16 cellular contexts compared by ENCODE assay signal in the genomic region with DNA sequence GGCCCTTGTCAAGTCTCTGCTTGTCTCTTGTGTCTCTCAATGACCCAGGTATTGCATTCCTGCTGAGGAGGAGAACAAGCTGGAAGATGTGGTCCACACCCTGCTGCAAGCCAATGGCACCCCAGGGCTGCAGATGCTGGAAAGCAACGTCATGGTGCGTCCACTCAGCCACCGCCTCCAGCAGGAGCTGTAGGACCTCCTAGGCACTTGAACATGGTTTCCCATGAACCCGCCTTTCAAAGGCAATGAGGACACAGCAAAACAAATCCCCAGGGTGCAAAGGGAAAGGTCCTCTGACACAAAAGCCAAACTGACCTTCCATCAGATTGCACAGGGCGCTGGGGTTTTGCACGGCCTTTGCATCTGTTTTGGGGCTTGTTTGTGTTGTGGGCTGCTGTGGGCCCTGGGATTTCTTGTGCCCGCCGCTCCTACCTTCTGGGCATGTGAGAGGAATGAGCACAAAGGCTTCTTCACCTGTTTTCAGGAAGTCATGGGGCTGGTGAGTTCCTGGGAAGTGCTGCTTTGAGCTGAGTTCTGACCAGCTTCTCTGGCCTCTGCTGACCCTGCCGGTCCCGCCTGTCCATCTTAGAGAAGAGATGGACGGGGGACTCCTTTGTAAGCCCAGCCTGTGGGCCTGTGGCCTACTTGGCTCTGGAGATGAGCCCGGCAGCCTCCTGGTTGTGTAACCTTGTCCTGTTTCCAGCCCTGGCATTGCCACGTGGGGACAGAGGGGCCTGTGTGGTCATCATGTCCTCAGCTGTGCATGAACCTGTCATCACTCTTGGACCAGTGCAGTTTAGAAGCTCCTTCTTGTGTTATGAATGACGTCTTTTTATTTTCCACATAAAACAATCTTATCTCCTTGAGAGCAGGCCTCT.
DNase-seq lines count a peak whose midpoint lies in the region; ATAC-seq, FAIRE-seq and TF ChIP-seq lines count a peak whose summit lies in the region.
"Had no signal": no experiment of that assay in that cellular context is flagged by ENCODE, and none has a peak within 500 bp of the region (broad histone marks: within the 10 kb centered on the region; RNA-seq: fewer than 3 reads in every experiment).

No MANE protein-coding gene starts in this region.

- no peak overlapping the region for H2AFZ ChIP-seq in HepG2 (ENCODE audit: low read length)
- H2AFZ ChIP-seq: GM23248 had no signal

- peak overlapping the region; percentile 37 for H3K27ac Mint-ChIP-seq in activated naive CD4-positive, alpha-beta T cell treated with anti-CD3 and anti-CD28 coated beads, Interleukin-2, amount 10 ng/mL, durations not matched to agents 7 days and 5 days
- no peak overlapping the region for H3K27ac Mint-ChIP-seq in activated naive CD4-positive, alpha-beta T cell treated with anti-CD3 and anti-CD28 coated beads for 36 hours
- no peak overlapping the region for H3K27ac Mint-ChIP-seq in chondrocyte (ENCODE audit: unreplicated experiment)

- TF ChIP-seq EP300 in HepG2 (IDR thresholded peaks at IDR 0.05; ENCODE audit: low read depth in 2 of 2, low read length in 2 of 2): no peak
- TF ChIP-seq EP300 in HepG2 (CRISPR knock-in tag; IDR thresholded peaks at IDR 0.05; ENCODE audit: borderline replicate concordance): no peak

- intact Hi-C loops in activated naive CD4-positive, alpha-beta T cell treated with anti-CD3 and anti-CD28 coated beads for 36 hours (cut with micrococcal nuclease): no loop called here
- intact Hi-C loops in HepG2 (cut with micrococcal nuclease; ENCODE audit: unreplicated experiment): no loop called here
- intact Hi-C loops in spleen (cut with DNase I; ENCODE audit: low total_unique reads): no loop called here

- CTCF ChIA-PET in activated naive CD4-positive, alpha-beta T cell treated with anti-CD3 and anti-CD28 coated beads, Interleukin-2, amount 10 ng/mL, durations not matched to agents 7 days and 5 days (lab: Charles Lee): no interaction called here
- CTCF ChIA-PET in activated naive CD4-positive, alpha-beta T cell treated with anti-CD3 and anti-CD28 coated beads for 36 hours (lab: Charles Lee): no interaction called here
- CTCF ChIA-PET in HepG2 (lab: Yijun Ruan, JAX; ENCODE audit: low intra/inter-chr PET ratio, low total read pairs): no interaction called here

- no peaks in the 10 kb centered on the region for H4K20me1 ChIP-seq in HepG2 (ENCODE audit: insufficient read depth, low read length)

- H3K27me3 ChIP-seq in HepG2 (ENCODE audit: control insufficient read depth in 1 of 2, insufficient read depth in 2 of 2, low read length in 2 of 2) (no peaks in the 10 kb centered on the region), spleen (replicated peaks in 1 of 7) (no peaks in the 10 kb centered on the region)

- H3K9me3 Mint-ChIP-seq in activated naive CD4-positive, alpha-beta T cell treated with anti-CD3 and anti-CD28 coated beads, Interleukin-2, amount 10 ng/mL, durations not matched to agents 7 days and 5 days: no peaks in the 10 kb centered on the region
- no peaks in the 10 kb centered on the region for H3K9me3 Mint-ChIP-seq in activated naive CD4-positive, alpha-beta T cell treated with anti-CD3 and anti-CD28 coated beads for 36 hours
- no peaks in the 10 kb centered on the region for H3K9me3 Mint-ChIP-seq in chondrocyte (ENCODE audit: low read depth)
- H3K9me3 Mint-ChIP-seq: CD8-positive, alpha-beta memory T cell had no signal

- no peak overlapping the region for H3K4me3 Mint-ChIP-seq in activated naive CD4-positive, alpha-beta T cell treated with anti-CD3 and anti-CD28 coated beads, Interleukin-2, amount 10 ng/mL, durations not matched to agents 7 days and 5 days
- H3K4me3 Mint-ChIP-seq in activated naive CD4-positive, alpha-beta T cell treated with anti-CD3 and anti-CD28 coated beads for 36 hours: no peak overlapping the region
- no peak overlapping the region for H3K4me3 Mint-ChIP-seq in chondrocyte (ENCODE audit: unreplicated experiment)

- ATAC-seq in HepG2: peak; percentile 5; the same call in 2 of the 3 replicates

- TF ChIP-seq POLR2A in HepG2 (IDR thresholded peaks at IDR 0.05; ENCODE audit: insufficient read depth in 1 of 2, low read depth in 2 of 2, low read length in 2 of 2): no peak
- no peak for TF ChIP-seq POLR2A in spleen (IDR thresholded peaks at IDR 0.05)

- H3K36me3 ChIP-seq in HepG2 (replicated peaks in 1 of 2; ENCODE audit: control insufficient read depth in 1 of 2, insufficient read depth in 2 of 2, low read length in 2 of 2) (peaks cover 23 to 58% of the 10 kb centered on the region in 2 experiments), spleen (peaks cover 0 to 100% (median 74%) of the 10 kb centered on the region in 6 donors)

- no TSS peak for BruUV-seq in HepG2 (replicated peaks; lab: Mats Ljungman, UMichigan)

- no peak for TF ChIP-seq RAD21 in HepG2 (CRISPR knock-in tag; IDR thresholded peaks at IDR 0.05)

- H3K36me3 Mint-ChIP-seq in activated naive CD4-positive, alpha-beta T cell treated with anti-CD3 and anti-CD28 coated beads, Interleukin-2, amount 10 ng/mL, durations not matched to agents 7 days and 5 days: peaks cover 46% of the 10 kb centered on the region
- peaks cover 46% of the 10 kb centered on the region for H3K36me3 Mint-ChIP-seq in activated naive CD4-positive, alpha-beta T cell treated with anti-CD3 and anti-CD28 coated beads for 36 hours (ENCODE audit: low read depth)
- H3K36me3 Mint-ChIP-seq in chondrocyte (ENCODE audit: low read depth): peaks cover 27% of the 10 kb centered on the region

- H3K4me2 ChIP-seq in HepG2 (ENCODE audit: low read depth, low read length): no peak overlapping the region

- TF ChIP-seq CTCF in chondrocyte (IDR thresholded peaks at IDR 0.05) (no peak), HepG2 (CRISPR knock-in tag; IDR thresholded peaks at IDR 0.05) (no peak), spleen (IDR thresholded peaks at IDR 0.05 in 8 of 11, conservative IDR thresholded peaks at IDR 0.05 in 3 of 11) (no peak)

- H3K4me1 ChIP-seq in HepG2 (ENCODE audit: insufficient read depth, low read length): peaks cover under 1% of the 10 kb centered on the region; the same call in 1 of the 2 replicates
- peaks cover 0 to 40% (median 0%) of the 10 kb centered on the region in 6 donors for H3K4me1 ChIP-seq in spleen

- POLR2A ChIA-PET in HepG2 (lab: Yijun Ruan, JAX): no interaction called here

- H3K27ac ChIP-seq in HepG2 (ENCODE audit: extremely low read length, insufficient read depth, low read length) (no peak overlapping the region), spleen (no peak overlapping the region)
- H3K27ac ChIP-seq: GM23248 had no signal

- H3K27me3 Mint-ChIP-seq in activated naive CD4-positive, alpha-beta T cell treated with anti-CD3 and anti-CD28 coated beads, Interleukin-2, amount 10 ng/mL, durations not matched to agents 7 days and 5 days: no peaks in the 10 kb centered on the region
- no peaks in the 10 kb centered on the region for H3K27me3 Mint-ChIP-seq in activated naive CD4-positive, alpha-beta T cell treated with anti-CD3 and anti-CD28 coated beads for 36 hours (ENCODE audit: low read depth)
- H3K27me3 Mint-ChIP-seq in chondrocyte (ENCODE audit: low read depth): no peaks in the 10 kb centered on the region

- H3K4me1 Mint-ChIP-seq in activated naive CD4-positive, alpha-beta T cell treated with anti-CD3 and anti-CD28 coated beads, Interleukin-2, amount 10 ng/mL, durations not matched to agents 7 days and 5 days: no peaks in the 10 kb centered on the region
- no peaks in the 10 kb centered on the region for H3K4me1 Mint-ChIP-seq in activated naive CD4-positive, alpha-beta T cell treated with anti-CD3 and anti-CD28 coated beads for 36 hours (ENCODE audit: low read depth)
- no peaks in the 10 kb centered on the region for H3K4me1 Mint-ChIP-seq in chondrocyte (ENCODE audit: low read depth)

- 91% methylated on average over 11 of the region's 14 CpGs for WGBS in HepG2 (ENCODE audit: low lambda C conversion rate)
- WGBS in spleen, 5 donors: 87 to 94% (median 91%) methylated on average over 13 to 14 of the region's 14 CpGs

- in situ Hi-C loops in HepG2 (cut with HindIII; ENCODE audit: extremely low pct_ligation_motif_present, low pct_unique_long_range_greater_than_20kb): no loop called here

- H3K4me3 ChIP-seq in HepG2 (replicated peaks in 1 of 3; ENCODE audit: insufficient read depth in 1 of 3, low read depth in 2 of 3, low read length in 3 of 3): no peak overlapping the region
- H3K4me3 ChIP-seq in spleen: no peak overlapping the region
- H3K4me3 ChIP-seq: GM23248 had no signal

- H3K9me3 ChIP-seq in HepG2 (ENCODE audit: low read length): no peaks in the 10 kb centered on the region
- H3K9me3 ChIP-seq in spleen: no peaks in the 10 kb centered on the region

- DNase-seq in activated naive CD4-positive, alpha-beta T cell treated with anti-CD3 and anti-CD28 coated beads, Interleukin-2, amount 10 ng/mL, durations not matched to agents 7 days and 5 days: no peak
- no peak for DNase-seq in activated naive CD4-positive, alpha-beta T cell treated with anti-CD3 and anti-CD28 coated beads for 36 hours
- DNase-seq in chondrocyte (ENCODE audit: low spot score) (peak; percentile 85), HepG2 (ENCODE audit: low spot score) (no peak), spleen (peak; percentile 57), NCI-H1092 (lab: John Stamatoyannopoulos, UW) (no peak), DMS 273 treated with DMSO at 0.1 percent for 48 hours (lab: John Stamatoyannopoulos, UW) (no peak), activated gamma-delta T cell treated with Interleukin-2 at 50 U/mL for 16 hours (no peak)
- DNase-seq: activated naive CD4-positive, alpha-beta T cell treated with anti-CD3 and anti-CD28 coated beads, Interleukin-2, amount 50 U/mL, for 16 hours; CD8-positive, alpha-beta memory T cell; EL; foreskin fibroblast; NCI-H187 treated with DMSO at 0.1 percent for 48 hours; small intestine; stimulated activated naive CD4-positive, alpha-beta T cell treated with Interleukin-2 at 50 U/mL for 16 hours had no signal

- no peak overlapping the region for H3K9ac ChIP-seq in HepG2 (ENCODE audit: insufficient read depth, low read depth, low read length)
- H3K9ac ChIP-seq: GM23248 had no signal

- H3K79me2 ChIP-seq in HepG2 (ENCODE audit: insufficient read depth, low read length): no peaks in the 10 kb centered on the region

- FAIRE-seq in HepG2 (lab: Jason Lieb, UNC): no peak
- FAIRE-seq: small intestine had no signal

TF ChIP-seq in HepG2, 621 proteins besides CTCF, POLR2A, EP300 and RAD21 (continues in another document):
- TF ChIP-seq ZNF550 (CRISPR knock-in tag; IDR thresholded peaks at IDR 0.05; ENCODE audit: borderline replicate concordance): no peak
- TF ChIP-seq AGO2 (optimal IDR thresholded peaks at IDR 0.05; ENCODE audit: low read depth, low read length): peak; percentile 27

Comparison
In these comparisons a context has a peak if more than half of its experiments do, and no peak if none do; other contexts are left out.
1. DNase-seq: peak in chondrocyte (single experiment) and spleen (single experiment); none in activated naive CD4-positive, alpha-beta T cell treated with anti-CD3 and anti-CD28 coated beads, Interleukin-2, amount 10 ng/mL, durations not matched to agents 7 days and 5 days (single experiment), activated naive CD4-positive, alpha-beta T cell treated with anti-CD3 and anti-CD28 coated beads for 36 hours (single experiment), HepG2 (single experiment), NCI-H1092 (single experiment), DMS 273 treated with DMSO at 0.1 percent for 48 hours (single experiment) and activated gamma-delta T cell treated with Interleukin-2 at 50 U/mL for 16 hours (single experiment).